In genomic region chr13:20967340-20967739, GRCh38 we compare ENCODE assay signal across 8 cellular contexts.
"Had no signal": no experiment of that assay in that cellular context is flagged by ENCODE, and none has a peak within 500 bp of the region (broad histone marks: within the 10 kb centered on the region; RNA-seq: fewer than 3 reads in every experiment).

No MANE protein-coding gene starts in this region.

- FAIRE-seq: H1, H54, HTR-8/SVneo, K562 had no signal

- H2AFZ ChIP-seq: GM23248 had no signal

- H3K4me3 ChIP-seq: GM23248, K562 had no signal

- H3K4me3 Mint-ChIP-seq: H9 had no signal

- H3K27ac ChIP-seq: GM23248 had no signal

- ATAC-seq: K562 had no signal

- DNase-seq: GM23248, H9, HCEC 1CT, KG1 had no signal

- H3K9ac ChIP-seq: GM23248 had no signal
